ENCODE assay signal across 1 cellular context in the genomic region with DNA sequence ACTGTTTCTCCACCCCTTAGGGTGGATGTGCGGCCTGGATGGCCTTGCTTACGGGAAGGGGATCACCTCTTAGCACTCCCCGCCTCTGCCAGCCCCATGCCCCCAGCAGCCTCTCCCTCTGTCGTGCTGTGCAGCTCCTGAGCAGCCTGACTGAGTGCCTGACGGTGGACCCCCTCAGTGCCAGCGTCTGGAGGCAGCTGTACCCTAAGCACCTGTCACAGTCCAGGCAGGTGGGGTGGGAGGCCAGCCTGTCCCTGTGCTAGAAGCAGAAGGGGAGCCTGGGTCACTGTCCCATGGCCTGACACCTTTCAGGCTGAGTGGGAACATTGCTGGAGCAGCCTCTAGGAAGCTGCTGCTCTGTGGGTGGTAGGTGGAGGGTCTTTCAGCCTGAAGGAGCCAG.
TF ChIP-seq lines count a peak whose summit lies in the region.

No MANE protein-coding gene starts in this region.

TF ChIP-seq in K562, 482 proteins besides CTCF, POLR2A, EP300 and RAD21:
- no peak for TF ChIP-seq SAP30 (IDR thresholded peaks at IDR 0.05; ENCODE audit: borderline replicate concordance, insufficient read depth, low read depth, low read length, poor library complexity, severe bottlenecking)
- no peak for TF ChIP-seq ZNF561 (CRISPR knock-in tag; conservative IDR thresholded peaks at IDR 0.05)
- TF ChIP-seq DNMT1 (IDR thresholded peaks at IDR 0.05), result no peak
- peak; percentile 55; the same call in 1 of the 2 replicates for TF ChIP-seq RBFOX2 (IDR thresholded peaks at IDR 0.05; ENCODE audit: low read depth, low read length)
- peak; percentile 49; the same call in 1 of the 2 replicates for TF ChIP-seq POLR2G (IDR thresholded peaks at IDR 0.05; ENCODE audit: low read depth, low read length)
TF ChIP-seq in K562: peak in this region for 2.
